ENCODE assay signal across 8 cellular contexts in genomic region chrX:103831803-103832544, GRCh38. TPM values are rescaled to one million over a fixed set of nuclear protein-coding genes. Genes with fewer than 3 reads are reported as not detected.
A peak's percentile ranks its signal among the peaks of the same experiment; 100 is the strongest.
DNase-seq lines count a peak whose midpoint lies in the region; ATAC-seq and TF ChIP-seq lines count a peak whose summit lies in the region.

Gene RAB9B, minus strand, starts transcription at chrX:103832257. Its CDS starts 6,473 bp downstream, at chrX:103825784.

- peak within 1 kb of the TSS in 2 of 3 experiments; percentile 28 to 36 for H3K27ac Mint-ChIP-seq in nephron

- H3K27me3 Mint-ChIP-seq in nephron (ENCODE audit: low read depth) = peaks cover 5% of the 10 kb centered on the region

- DNase-seq in AG08395 (ENCODE audit: low spot score) (peak; percentile 20), NCI-H526 treated with DMSO at 0.1 percent for 48 hours (lab: John Stamatoyannopoulos, UW) (peak; percentile 20), fibroblast of the conjunctiva (ENCODE audit: low read depth) (peak; percentile 28), testis (peak; percentile 81)
- DNase-seq in activated T-helper 9 cell treated with anti-CD3 and anti-CD28 coated beads, Interleukin-2, amount 50 U/mL, for 16 hours (ENCODE audit: low read depth) = peak; percentile 36

- intact Hi-C loops in testis (cut with DNase I; ENCODE audit: low total_unique reads) = no loop called here

- H3K9me3 Mint-ChIP-seq in nephron = peaks cover 2% of the 10 kb centered on the region

- peak within 1 kb of the TSS; percentile 77 to 89 for H3K27ac ChIP-seq in testis

- no peaks in the 10 kb centered on the region for H3K36me3 Mint-ChIP-seq in nephron (ENCODE audit: low read depth)

- H3K4me3 Mint-ChIP-seq in nephron = peak within 1 kb of the TSS; percentile 84 to 91 (median 88)

- TF ChIP-seq CTCF in nephron (IDR thresholded peaks at IDR 0.05; ENCODE audit: unreplicated experiment in 3 of 3) = no peak
- TF ChIP-seq CTCF in testis (IDR thresholded peaks at IDR 0.05) = no peak

- ATAC-seq in GM18907 (IDR thresholded peaks at IDR 0.05; ENCODE audit: unreplicated experiment) = peak; percentile 87
- ATAC-seq in HG03175 (IDR thresholded peaks at IDR 0.05; ENCODE audit: unreplicated experiment) = peak; percentile 89

- TF ChIP-seq POLR2A in testis (IDR thresholded peaks at IDR 0.05) = no peak

- H3K4me1 Mint-ChIP-seq in nephron = peaks cover 8% of the 10 kb centered on the region

- H3K4me1 ChIP-seq in testis = peaks cover 4% of the 10 kb centered on the region

- 0% methylated on average over 6 to 14 of the region's 54 CpGs for whole genome bisulfite sequencing in testis, 2 donors

- H3K27me3 ChIP-seq in testis = no peaks in the 10 kb centered on the region

- H3K9me3 ChIP-seq in testis = no peaks in the 10 kb centered on the region

- H3K36me3 ChIP-seq in testis (ENCODE audit: low read depth, missing control alignments) = no peaks in the 10 kb centered on the region

- peak within 1 kb of the TSS; percentile 55 to 70 for H3K4me3 ChIP-seq in testis

RNA-seq across cellular contexts. Expression of gene RAB9B, which starts in this region (rescaled TPM):
- total RNA-seq in testis = 1 to 10 TPM; 2.6 to 3.0 TPM
- polyA plus RNA-seq in testis (ENCODE audit: insufficient read depth, low read depth, low replicate concordance) = 3.8 TPM

Comparison
In these comparisons a context has a peak if more than half of its experiments do, and no peak if none do; other contexts are left out.
1. Peak in every context shown above with its lines: DNase-seq, ATAC-seq, H3K4me3 ChIP-seq and H3K27ac ChIP-seq.
2. DNase-seq: peak in every context shown above with its lines; median percentile 81 in testis; 36 in activated T-helper 9 cell treated with anti-CD3 and anti-CD28 coated beads, Interleukin-2, amount 50 U/mL, for 16 hours; 28 in fibroblast of the conjunctiva; 20 in AG08395; 20 in NCI-H526 treated with DMSO at 0.1 percent for 48 hours.